12 cellular contexts compared by ENCODE assay signal in genomic region chr16:2038359-2039285, GRCh38. TPM values are rescaled to one million over a fixed set of nuclear protein-coding genes. Genes with fewer than 3 reads are reported as not detected.
DNase-seq lines count a peak whose midpoint lies in the region; ATAC-seq, FAIRE-seq and TF ChIP-seq lines count a peak whose summit lies in the region.
"Had no signal": no experiment of that assay in that cellular context is flagged by ENCODE, and none has a peak within 500 bp of the region (broad histone marks: within the 10 kb centered on the region; RNA-seq: fewer than 3 reads in every experiment).

No MANE protein-coding gene starts in this region.

- H3K27ac ChIP-seq in astrocyte (ENCODE audit: low read depth, low read length) (peak overlapping the region; percentile 41), skin epidermis (peak overlapping the region in 18 of 21 experiments; percentile 0 to 83 (median 59))

- H4K20me1 ChIP-seq in astrocyte (ENCODE audit: insufficient read depth, low read length), result peaks cover 3% of the 10 kb centered on the region

- no peak overlapping the region for H3K27ac Mint-ChIP-seq in astrocyte (ENCODE audit: unreplicated experiment)

- H3K9me3 ChIP-seq in astrocyte (ENCODE audit: insufficient read depth, low read depth, low read length), result no peaks in the 10 kb centered on the region
- H3K9me3 ChIP-seq: body of pancreas had no signal

- H3K27me3 ChIP-seq in astrocyte (ENCODE audit: insufficient read depth, low read length), result no peaks in the 10 kb centered on the region
- H3K27me3 ChIP-seq: body of pancreas had no signal

- no peak overlapping the region for H2AFZ ChIP-seq in astrocyte (ENCODE audit: low read depth, low read length)

- FAIRE-seq in astrocyte (lab: Jason Lieb, UNC), result no peak

- peaks cover 68% of the 10 kb centered on the region for H3K4me1 ChIP-seq in astrocyte (ENCODE audit: insufficient read depth, low read length)

- H3K79me2 ChIP-seq in astrocyte (ENCODE audit: insufficient read depth, low read length), result peaks cover 38% of the 10 kb centered on the region

- H3K4me3 ChIP-seq in astrocyte (ENCODE audit: insufficient read depth, low read depth, low read length) (no peak overlapping the region), skin epidermis (no peak overlapping the region)
- H3K4me3 ChIP-seq: body of pancreas had no signal

- H3K4me3 Mint-ChIP-seq in astrocyte (ENCODE audit: unreplicated experiment), result peak overlapping the region; percentile 20

- TF ChIP-seq CTCF in astrocyte (IDR thresholded peaks at IDR 0.05; ENCODE audit: insufficient read depth, low read depth, low read length), result no peak

- peak overlapping the region; percentile 56 for H3K9ac ChIP-seq in astrocyte (ENCODE audit: low read length)

- DNase-seq in COLO668 (lab: John Stamatoyannopoulos, UW; ENCODE audit: unreplicated experiment) (peak; percentile 19), astrocyte (ENCODE audit: low read depth) (no peak), left lobe of liver (ENCODE audit: low spot score) (peak; percentile 87), NCI-H1417 (lab: John Stamatoyannopoulos, UW) (no peak)
- DNase-seq: activated T-cell treated with anti-CD3 and anti-CD28 coated beads, Interleukin-2, amount 50 U/mL, for 1 hour; NK-92 treated with Interleukin-12 subunit alpha and Interleukin-12 subunit beta, amount 100 ng/mL, for 24 hours had no signal

- no peaks in the 10 kb centered on the region for H3K9me3 Mint-ChIP-seq in astrocyte (ENCODE audit: unreplicated experiment)

- no peaks in the 10 kb centered on the region for H3K36me3 ChIP-seq in astrocyte (ENCODE audit: insufficient read depth, low read length)

- peak; percentile 8 for ATAC-seq in left lobe of liver
- ATAC-seq in HG03175 (IDR thresholded peaks at IDR 0.05; ENCODE audit: unreplicated experiment), result no peak
- ATAC-seq in HG03196 (IDR thresholded peaks at IDR 0.05; ENCODE audit: unreplicated experiment), result no peak
- ATAC-seq in GM21447 (IDR thresholded peaks at IDR 0.05; ENCODE audit: unreplicated experiment), result no peak

- no peaks in the 10 kb centered on the region for H3K36me3 Mint-ChIP-seq in astrocyte (ENCODE audit: low read depth, unreplicated experiment)

- H3K4me1 Mint-ChIP-seq in astrocyte (ENCODE audit: low read depth, unreplicated experiment), result peaks cover 9% of the 10 kb centered on the region

- peak overlapping the region; percentile 34 for H3K4me2 ChIP-seq in astrocyte (ENCODE audit: low read length)

- H3K27me3 Mint-ChIP-seq in astrocyte (ENCODE audit: low read depth, unreplicated experiment), result no peaks in the 10 kb centered on the region

RNA-seq across cellular contexts. Expression of gene NTHL1, which starts 9.0 kb away (rescaled TPM):
- total RNA-seq in astrocyte (13.2 and 13.7 TPM in 2 replicates), left lobe of liver (109 TPM)

RNA-seq across cellular contexts. Expression of gene TSC2, which starts 9.2 kb away (rescaled TPM):
- total RNA-seq in astrocyte (89.5 and 94.6 TPM in 2 replicates), left lobe of liver (117 TPM)

RNA-seq across cellular contexts. Expression of gene NHERF2, which starts 11.9 kb away (rescaled TPM):
- total RNA-seq in astrocyte, result 92.5 and 106 TPM in 2 replicates
- total RNA-seq in left lobe of liver, result 334 TPM

RNA-seq across cellular contexts. Expression of gene NPW, which starts 19.0 kb away (rescaled TPM):
- total RNA-seq in astrocyte (2.1 and 2.9 TPM in 2 replicates), left lobe of liver (8.5 TPM)
- total RNA-seq: body of pancreas, kidney epithelial cell had no signal

RNA-seq across cellular contexts. Expression of gene ZNF598, which starts 29.0 kb away (rescaled TPM):
- total RNA-seq in astrocyte (46.0 and 50.0 TPM in 2 replicates), left lobe of liver (29.9 TPM)

Comparison
In these comparisons a context has a peak if more than half of its experiments do, and no peak if none do; other contexts are left out.
1. DNase-seq: peak in COLO668 (single experiment) and left lobe of liver (single experiment); none in astrocyte (single experiment) and NCI-H1417 (0 of 3).